ENCODE assay signal across 1 cellular context in the genomic region with DNA sequence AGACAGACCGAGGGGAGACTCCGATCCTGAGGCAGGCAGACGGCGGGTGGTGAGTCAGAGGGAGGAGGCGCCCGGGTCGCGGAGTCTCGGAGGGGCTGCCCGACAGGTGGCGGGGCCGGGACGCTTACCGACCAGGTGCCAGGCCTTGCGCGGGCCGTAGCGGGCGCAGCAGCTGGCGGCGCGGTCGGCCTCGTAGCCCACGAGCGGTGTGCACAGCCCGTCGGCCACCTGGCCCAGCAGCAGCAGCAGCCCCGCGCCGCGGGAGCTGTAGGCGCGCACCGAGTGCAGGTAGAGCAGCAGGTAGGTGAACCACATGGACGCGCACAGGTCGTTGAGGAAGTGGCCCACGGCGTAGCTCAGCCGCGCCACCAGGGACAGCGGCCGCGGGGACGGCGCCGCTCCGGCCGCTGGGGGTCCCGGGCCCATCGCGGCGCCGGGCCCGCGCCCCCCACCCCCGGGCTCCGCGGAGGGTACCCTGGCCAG.
A peak's percentile ranks its signal among the peaks of the same experiment; 100 is the strongest.
TF ChIP-seq lines count a peak whose summit lies in the region.

No MANE protein-coding gene starts in this region.

TF ChIP-seq in K562, 482 proteins besides CTCF, POLR2A, EP300 and RAD21:
- TF ChIP-seq ZEB2 (IDR thresholded peaks at IDR 0.05) = peak; percentile 61; the same call in 1 of the 2 replicates
- no peak for TF ChIP-seq PTRF (tag; IDR thresholded peaks at IDR 0.05)
- peak; percentile 46; the same call in 1 of the 2 replicates for TF ChIP-seq ATF3 (IDR thresholded peaks at IDR 0.05)
- no peak for TF ChIP-seq ATF3 (CRISPR knock-in tag; conservative IDR thresholded peaks at IDR 0.05)
- TF ChIP-seq ZNF431 (CRISPR knock-in tag; IDR thresholded peaks at IDR 0.05) = 0 out of 2 replicates have a peak, but pooled peaks have one; percentile 54
- peak; percentile 29; the same call in 1 of the 2 replicates for TF ChIP-seq RB1 (IDR thresholded peaks at IDR 0.05; ENCODE audit: low read depth)
- no peak for TF ChIP-seq ZNF395 (CRISPR knock-in tag; IDR thresholded peaks at IDR 0.05)
- peak; percentile 23; the same call in 1 of the 2 replicates for TF ChIP-seq CEBPG (CRISPR knock-in tag; IDR thresholded peaks at IDR 0.05)
- TF ChIP-seq CEBPG (tag; conservative IDR thresholded peaks at IDR 0.05 in 1 of 2, IDR thresholded peaks at IDR 0.05 in 1 of 2) = no peak
- TF ChIP-seq, protein P1, sequence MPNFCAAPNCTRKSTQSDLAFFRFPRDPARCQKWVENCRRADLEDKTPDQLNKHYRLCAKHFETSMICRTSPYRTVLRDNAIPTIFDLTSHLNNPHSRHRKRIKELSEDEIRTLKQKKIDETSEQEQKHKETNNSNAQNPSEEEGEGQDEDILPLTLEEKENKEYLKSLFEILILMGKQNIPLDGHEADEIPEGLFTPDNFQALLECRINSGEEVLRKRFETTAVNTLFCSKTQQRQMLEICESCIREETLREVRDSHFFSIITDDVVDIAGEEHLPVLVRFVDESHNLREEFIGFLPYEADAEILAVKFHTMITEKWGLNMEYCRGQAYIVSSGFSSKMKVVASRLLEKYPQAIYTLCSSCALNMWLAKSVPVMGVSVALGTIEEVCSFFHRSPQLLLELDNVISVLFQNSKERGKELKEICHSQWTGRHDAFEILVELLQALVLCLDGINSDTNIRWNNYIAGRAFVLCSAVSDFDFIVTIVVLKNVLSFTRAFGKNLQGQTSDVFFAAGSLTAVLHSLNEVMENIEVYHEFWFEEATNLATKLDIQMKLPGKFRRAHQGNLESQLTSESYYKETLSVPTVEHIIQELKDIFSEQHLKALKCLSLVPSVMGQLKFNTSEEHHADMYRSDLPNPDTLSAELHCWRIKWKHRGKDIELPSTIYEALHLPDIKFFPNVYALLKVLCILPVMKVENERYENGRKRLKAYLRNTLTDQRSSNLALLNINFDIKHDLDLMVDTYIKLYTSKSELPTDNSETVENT (CRISPR knock-in tag; IDR thresholded peaks at IDR 0.05) = 0 out of 2 replicates have a peak, but pooled peaks have one; percentile 19
- TF ChIP-seq RBBP5 (IDR thresholded peaks at IDR 0.05; ENCODE audit: borderline replicate concordance, insufficient read depth, low read length, poor library complexity, severe bottlenecking) = peak; percentile 80
- TF ChIP-seq ZNF384 (IDR thresholded peaks at IDR 0.05; ENCODE audit: low read depth, low read length) = no peak
- TF ChIP-seq ZFP36 (IDR thresholded peaks at IDR 0.05; ENCODE audit: low read depth, low read length, partially characterized antibody) = peak; percentile 78
- peak; percentile 26 to 70; a peak in 1 of 4 replicates for TF ChIP-seq SIN3A (IDR thresholded peaks at IDR 0.05; ENCODE audit: borderline replicate concordance in 2 of 2, control insufficient read depth in 1 of 2, low read depth in 2 of 2, low read length in 2 of 2)
- no peak for TF ChIP-seq JUND (IDR thresholded peaks at IDR 0.05; ENCODE audit: borderline replicate concordance, low read depth, low read length)
- 0 out of 3 replicates have a peak, but pooled peaks have one; percentile 26 for TF ChIP-seq JUND (tag; IDR thresholded peaks at IDR 0.05; ENCODE audit: borderline replicate concordance, low read depth, low read length)
- no peak for TF ChIP-seq SRF (CRISPR knock-in tag; IDR thresholded peaks at IDR 0.05)
- TF ChIP-seq E2F6 (IDR thresholded peaks at IDR 0.05; ENCODE audit: borderline replicate concordance in 1 of 2, extremely low read depth in 1 of 2, insufficient read depth in 1 of 2, insufficient read length in 1 of 2, low read depth in 1 of 2, low read length in 1 of 2, poor library complexity in 1 of 2, severe bottlenecking in 1 of 2) = peak in 1 of 2 experiments; percentile 58
- 0 out of 2 replicates have a peak, but pooled peaks have one; percentile 37 for TF ChIP-seq SMAD4 (CRISPR knock-in tag; conservative IDR thresholded peaks at IDR 0.05)
- 0 out of 2 replicates have a peak, but pooled peaks have one; percentile 78 for TF ChIP-seq NR3C1 (CRISPR knock-in tag; IDR thresholded peaks at IDR 0.05)
- TF ChIP-seq, protein P2, sequence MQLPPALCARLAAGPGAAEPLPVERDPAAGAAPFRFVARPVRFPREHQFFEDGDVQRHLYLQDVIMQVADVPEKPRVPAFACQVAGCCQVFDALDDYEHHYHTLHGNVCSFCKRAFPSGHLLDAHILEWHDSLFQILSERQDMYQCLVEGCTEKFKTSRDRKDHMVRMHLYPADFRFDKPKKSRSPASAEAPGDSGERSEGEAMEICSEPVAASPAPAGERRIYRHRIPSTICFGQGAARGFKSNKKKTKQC (CRISPR knock-in tag; IDR thresholded peaks at IDR 0.05) = peak; percentile 75; the same call in 1 of the 2 replicates
- peak; percentile 19 for TF ChIP-seq KDM5B (IDR thresholded peaks at IDR 0.05; ENCODE audit: insufficient replicate concordance, low read depth, low read length)
- peak; percentile 50; the same call in 1 of the 2 replicates for TF ChIP-seq MAX (CRISPR knock-in tag; IDR thresholded peaks at IDR 0.05)
- TF ChIP-seq, protein P3, sequence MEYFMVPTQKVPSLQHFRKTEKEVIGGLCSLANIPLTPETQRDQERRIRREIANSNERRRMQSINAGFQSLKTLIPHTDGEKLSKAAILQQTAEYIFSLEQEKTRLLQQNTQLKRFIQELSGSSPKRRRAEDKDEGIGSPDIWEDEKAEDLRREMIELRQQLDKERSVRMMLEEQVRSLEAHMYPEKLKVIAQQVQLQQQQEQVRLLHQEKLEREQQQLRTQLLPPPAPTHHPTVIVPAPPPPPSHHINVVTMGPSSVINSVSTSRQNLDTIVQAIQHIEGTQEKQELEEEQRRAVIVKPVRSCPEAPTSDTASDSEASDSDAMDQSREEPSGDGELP (CRISPR knock-in tag; IDR thresholded peaks at IDR 0.05; ENCODE audit: borderline replicate concordance) = peak; percentile 20; the same call in 1 of the 2 replicates
- TF ChIP-seq, protein P4, sequence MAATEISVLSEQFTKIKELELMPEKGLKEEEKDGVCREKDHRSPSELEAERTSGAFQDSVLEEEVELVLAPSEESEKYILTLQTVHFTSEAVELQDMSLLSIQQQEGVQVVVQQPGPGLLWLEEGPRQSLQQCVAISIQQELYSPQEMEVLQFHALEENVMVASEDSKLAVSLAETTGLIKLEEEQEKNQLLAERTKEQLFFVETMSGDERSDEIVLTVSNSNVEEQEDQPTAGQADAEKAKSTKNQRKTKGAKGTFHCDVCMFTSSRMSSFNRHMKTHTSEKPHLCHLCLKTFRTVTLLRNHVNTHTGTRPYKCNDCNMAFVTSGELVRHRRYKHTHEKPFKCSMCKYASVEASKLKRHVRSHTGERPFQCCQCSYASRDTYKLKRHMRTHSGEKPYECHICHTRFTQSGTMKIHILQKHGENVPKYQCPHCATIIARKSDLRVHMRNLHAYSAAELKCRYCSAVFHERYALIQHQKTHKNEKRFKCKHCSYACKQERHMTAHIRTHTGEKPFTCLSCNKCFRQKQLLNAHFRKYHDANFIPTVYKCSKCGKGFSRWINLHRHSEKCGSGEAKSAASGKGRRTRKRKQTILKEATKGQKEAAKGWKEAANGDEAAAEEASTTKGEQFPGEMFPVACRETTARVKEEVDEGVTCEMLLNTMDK (IDR thresholded peaks at IDR 0.05; ENCODE audit: borderline replicate concordance, insufficient read depth, low read depth, low read length, poor library complexity, severe bottlenecking) = peak; percentile 10
- TF ChIP-seq, protein P5, sequence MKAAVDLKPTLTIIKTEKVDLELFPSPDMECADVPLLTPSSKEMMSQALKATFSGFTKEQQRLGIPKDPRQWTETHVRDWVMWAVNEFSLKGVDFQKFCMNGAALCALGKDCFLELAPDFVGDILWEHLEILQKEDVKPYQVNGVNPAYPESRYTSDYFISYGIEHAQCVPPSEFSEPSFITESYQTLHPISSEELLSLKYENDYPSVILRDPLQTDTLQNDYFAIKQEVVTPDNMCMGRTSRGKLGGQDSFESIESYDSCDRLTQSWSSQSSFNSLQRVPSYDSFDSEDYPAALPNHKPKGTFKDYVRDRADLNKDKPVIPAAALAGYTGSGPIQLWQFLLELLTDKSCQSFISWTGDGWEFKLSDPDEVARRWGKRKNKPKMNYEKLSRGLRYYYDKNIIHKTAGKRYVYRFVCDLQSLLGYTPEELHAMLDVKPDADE (conservative IDR thresholded peaks at IDR 0.05; ENCODE audit: control insufficient read depth, low read depth, low read length) = peak; percentile 25
- TF ChIP-seq ZBTB1 (CRISPR knock-in tag; IDR thresholded peaks at IDR 0.05; ENCODE audit: borderline replicate concordance, low read depth) = peak; percentile 70; the same call in 1 of the 2 replicates
- 0 out of 2 replicates have a peak, but pooled peaks have one; percentile 59 for TF ChIP-seq GATAD2A (IDR thresholded peaks at IDR 0.05)
- TF ChIP-seq GATAD2B (IDR thresholded peaks at IDR 0.05; ENCODE audit: borderline replicate concordance) = 0 out of 2 replicates have a peak, but pooled peaks have one; percentile 85
- TF ChIP-seq, protein P6, sequence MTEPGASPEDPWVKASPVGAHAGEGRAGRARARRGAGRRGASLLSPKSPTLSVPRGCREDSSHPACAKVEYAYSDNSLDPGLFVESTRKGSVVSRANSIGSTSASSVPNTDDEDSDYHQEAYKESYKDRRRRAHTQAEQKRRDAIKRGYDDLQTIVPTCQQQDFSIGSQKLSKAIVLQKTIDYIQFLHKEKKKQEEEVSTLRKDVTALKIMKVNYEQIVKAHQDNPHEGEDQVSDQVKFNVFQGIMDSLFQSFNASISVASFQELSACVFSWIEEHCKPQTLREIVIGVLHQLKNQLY (CRISPR knock-in tag; conservative IDR thresholded peaks at IDR 0.05) = no peak
- 0 out of 2 replicates have a peak, but pooled peaks have one; percentile 38 for TF ChIP-seq ZNF589 (CRISPR knock-in tag; IDR thresholded peaks at IDR 0.05; ENCODE audit: low read depth)
- TF ChIP-seq ZNF583 (CRISPR knock-in tag; IDR thresholded peaks at IDR 0.05) = 0 out of 2 replicates have a peak, but pooled peaks have one; percentile 14
- no peak for TF ChIP-seq KLF10 (CRISPR knock-in tag; IDR thresholded peaks at IDR 0.05)
- no peak for TF ChIP-seq NUFIP1 (IDR thresholded peaks at IDR 0.05; ENCODE audit: partially characterized antibody)
- 0 out of 2 replicates have a peak, but pooled peaks have one; percentile 4 for TF ChIP-seq XRCC5 (IDR thresholded peaks at IDR 0.05; ENCODE audit: low read depth, low read length)
- no peak for TF ChIP-seq MAFF (IDR thresholded peaks at IDR 0.05; ENCODE audit: low read length)
- peak; percentile 59; the same call in 1 of the 2 replicates for TF ChIP-seq ZBTB7A (IDR thresholded peaks at IDR 0.05; ENCODE audit: borderline replicate concordance, control insufficient read depth, low read depth, low read length)
- no peak for TF ChIP-seq NFE2L1 (tag; IDR thresholded peaks at IDR 0.05; ENCODE audit: borderline replicate concordance, low read depth)
